ENCODE assay signal across 11 cellular contexts in the genomic region with DNA sequence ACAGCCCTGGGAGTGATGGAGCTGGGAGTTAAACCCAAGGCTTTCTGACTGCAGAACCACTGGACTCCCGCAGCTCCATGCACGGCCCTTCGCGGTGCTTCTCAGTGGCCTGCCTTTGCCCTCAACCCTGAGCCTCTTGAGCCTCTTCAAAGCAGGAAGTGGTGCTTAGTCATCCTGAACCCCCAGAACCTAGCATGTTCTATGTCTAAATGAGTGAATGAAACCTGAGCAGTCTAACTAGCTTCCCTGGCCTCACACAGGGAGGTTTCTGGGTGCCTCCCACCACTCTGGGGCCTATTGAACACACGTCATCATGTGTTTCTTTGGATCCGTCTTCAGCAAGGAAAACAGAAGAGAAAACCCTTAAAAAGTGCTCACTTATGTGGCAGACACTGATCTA.
DNase-seq lines count a peak whose midpoint lies in the region; ATAC-seq and TF ChIP-seq lines count a peak whose summit lies in the region.
"Had no signal": no experiment of that assay in that cellular context is flagged by ENCODE, and none has a peak within 500 bp of the region (broad histone marks: within the 10 kb centered on the region; RNA-seq: fewer than 3 reads in every experiment).

No MANE protein-coding gene starts in this region.

- peaks cover 0 to 7% of the 10 kb centered on the region in 2 donors for H3K4me1 ChIP-seq in left lung
- H3K4me1 ChIP-seq: parathyroid adenoma had no signal

- H3K9me3 ChIP-seq in left lung = no peaks in the 10 kb centered on the region

- no peak for TF ChIP-seq CTCF in left lung (IDR thresholded peaks at IDR 0.05)
- TF ChIP-seq CTCF in Calu3 (IDR thresholded peaks at IDR 0.05; ENCODE audit: unreplicated experiment) = no peak

- peak; percentile 100 for ATAC-seq in GM21447 (IDR thresholded peaks at IDR 0.05; ENCODE audit: unreplicated experiment)
- peak; percentile 98 for ATAC-seq in HG03432 (IDR thresholded peaks at IDR 0.05; ENCODE audit: unreplicated experiment)
- peak; percentile 34 for ATAC-seq in left lung

- no peaks in the 10 kb centered on the region for H3K9me3 Mint-ChIP-seq in Calu3 (ENCODE audit: low read depth, unreplicated experiment)

- peak; percentile 60 for DNase-seq in DMS53 (lab: John Stamatoyannopoulos, UW)
- no peak for DNase-seq in DMS53 treated with DMSO at 0.1 percent for 48 hours (lab: John Stamatoyannopoulos, UW; ENCODE audit: unreplicated experiment)
- DNase-seq in left lung = no peak
- no peak for DNase-seq in Calu3
- DNase-seq in islet precursor cell = no peak
- no peak for DNase-seq in NCI-H526 (lab: John Stamatoyannopoulos, UW)
- DNase-seq: GOT3 had no signal

- peaks cover 58% of the 10 kb centered on the region for H3K27me3 Mint-ChIP-seq in Calu3 (ENCODE audit: unreplicated experiment)

- no peak overlapping the region for H3K27ac ChIP-seq in left lung
- H3K27ac ChIP-seq: 22Rv1, parathyroid adenoma had no signal

- H3K27me3 ChIP-seq in left lung = peaks cover 0 to 15% of the 10 kb centered on the region in 2 donors

- CTCF ChIA-PET in Calu3 (lab: Charles Lee) = no interaction called here

- intact Hi-C loops in left lung (cut with DNase I) (no loop called here), Calu3 (cut with micrococcal nuclease; ENCODE audit: unreplicated experiment) (no loop called here)

- no peak overlapping the region for H3K4me3 Mint-ChIP-seq in Calu3 (ENCODE audit: low read depth, unreplicated experiment)

- H3K4me3 ChIP-seq in left lung = no peak overlapping the region

- no peaks in the 10 kb centered on the region for H3K36me3 Mint-ChIP-seq in Calu3 (ENCODE audit: insufficient read depth, unreplicated experiment)

- H3K4me1 Mint-ChIP-seq in Calu3 (ENCODE audit: low read depth, unreplicated experiment) = no peaks in the 10 kb centered on the region

- H3K27ac Mint-ChIP-seq in Calu3 (ENCODE audit: unreplicated experiment) = no peak overlapping the region

- H3K36me3 ChIP-seq in left lung = no peaks in the 10 kb centered on the region

- no TSS peak for BruUV-seq in Calu3 (replicated peaks; lab: Mats Ljungman, UMichigan)

Comparison
In these comparisons a context has a peak if more than half of its experiments do, and no peak if none do; other contexts are left out.
1. ATAC-seq: peak in every context shown above with its lines; median percentile 100 in GM21447; 98 in HG03432; 34 in left lung.